7 cellular contexts compared by ENCODE assay signal in the genomic region with DNA sequence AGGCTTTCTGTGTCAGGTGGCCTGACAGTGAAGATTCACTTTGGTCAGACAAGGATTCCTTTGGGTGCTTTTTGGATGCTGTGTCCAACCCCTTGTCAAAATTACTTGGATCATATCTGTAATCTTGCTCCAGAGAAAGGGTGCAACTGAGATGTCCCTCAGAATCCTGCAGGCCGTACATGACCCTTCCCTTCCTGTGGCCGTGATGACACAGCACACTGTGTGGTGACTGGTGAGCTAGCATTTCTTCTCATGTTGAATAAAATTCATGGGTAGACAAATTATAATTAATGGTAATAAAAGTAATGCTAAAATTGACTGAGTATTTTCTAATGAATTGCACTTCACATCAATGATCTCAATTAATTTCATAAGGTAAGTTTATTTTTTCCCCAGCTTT.
"Had no signal": no experiment of that assay in that cellular context is flagged by ENCODE, and none has a peak within 500 bp of the region (broad histone marks: within the 10 kb centered on the region; RNA-seq: fewer than 3 reads in every experiment).

No MANE protein-coding gene starts in this region.

- H3K27ac Mint-ChIP-seq: GM23338, H9 had no signal

- H3K9me3 Mint-ChIP-seq: GM23338, H9 had no signal

- H3K4me3 ChIP-seq: GM23338 had no signal

- FAIRE-seq: H1, H54, HepG2 had no signal

- DNase-seq: H9, HCEC 1CT, KBM-7 had no signal

- H2AFZ ChIP-seq: GM23338 had no signal

- H3K4me3 Mint-ChIP-seq: GM23338, H9 had no signal

- H3K4me2 ChIP-seq: GM23338 had no signal
